ENCODE assay signal across 9 cellular contexts in the genomic region with DNA sequence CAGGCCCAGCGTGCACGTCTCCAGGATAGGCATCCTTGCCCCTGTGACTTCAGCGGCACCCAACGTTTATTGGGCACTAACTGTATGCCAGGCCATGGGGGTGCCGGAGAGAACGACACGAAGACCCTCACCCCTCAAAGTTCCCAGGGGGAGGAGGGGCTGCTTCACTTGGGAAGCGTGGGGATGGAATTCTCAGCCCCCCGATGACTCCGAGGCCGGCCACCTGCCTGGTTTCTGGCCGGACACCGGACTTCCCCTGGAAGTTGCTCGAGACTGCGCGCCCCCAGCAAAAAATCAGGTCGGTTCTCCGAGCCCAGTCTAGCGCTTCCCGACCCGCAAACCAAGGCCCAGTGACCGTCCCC. TPM values are rescaled to one million over a fixed set of nuclear protein-coding genes. Genes with fewer than 3 reads are reported as not detected.
A peak's percentile ranks its signal among the peaks of the same experiment; 100 is the strongest.
DNase-seq lines count a peak whose midpoint lies in the region; ATAC-seq, FAIRE-seq and TF ChIP-seq lines count a peak whose summit lies in the region.
"Had no signal": no experiment of that assay in that cellular context is flagged by ENCODE, and none has a peak within 500 bp of the region (broad histone marks: within the 10 kb centered on the region; RNA-seq: fewer than 3 reads in every experiment).

No MANE protein-coding gene starts in this region.

- WGBS in pancreas, 2 donors, result 0% methylated on average over 22 of the region's 22 CpGs

- CTCF ChIA-PET in CD8-positive, alpha-beta memory T cell (lab: Charles Lee), result interaction anchor here (2.0 kb wide), 1 partner anchor 8 kb away, joined by 14 read pairs; no protein-coding TSS in a partner anchor
- CTCF ChIA-PET in Panc1 (lab: Charles Lee), result no interaction called here

- H3K4me3 Mint-ChIP-seq in CD8-positive, alpha-beta memory T cell, result peak overlapping the region; percentile 85 to 97 (median 90)

- H3K27ac ChIP-seq in CD8-positive, alpha-beta memory T cell (ENCODE audit: low read depth, low read length), result peak overlapping the region; percentile 81
- H3K27ac ChIP-seq in Panc1 (ENCODE audit: low read length) (peak overlapping the region; percentile 85), pancreas (peak overlapping the region; percentile 88 to 97 (median 90))

- intact Hi-C loops in Panc1 (cut with micrococcal nuclease; ENCODE audit: unreplicated experiment) (no loop called here), pancreas (cut with DNase I) (no loop called here)

- no peaks in the 10 kb centered on the region for H3K27me3 Mint-ChIP-seq in CD8-positive, alpha-beta memory T cell

- H3K36me3 Mint-ChIP-seq in CD8-positive, alpha-beta memory T cell, result peaks cover 0 to 10% (median 0%) of the 10 kb centered on the region in 3 donors

- no peak for TF ChIP-seq CTCF in Panc1 (IDR thresholded peaks at IDR 0.05)
- no peak for TF ChIP-seq CTCF in epithelial cell of proximal tubule (conservative IDR thresholded peaks at IDR 0.05; ENCODE audit: low read depth, low read length)
- no peak for TF ChIP-seq CTCF in pancreas (IDR thresholded peaks at IDR 0.05)
- TF ChIP-seq CTCF in D721Med (IDR thresholded peaks at IDR 0.05; ENCODE audit: insufficient read depth, missing control alignments), result no peak

- peaks cover 18 to 37% (median 20%) of the 10 kb centered on the region in 3 donors for H3K4me1 Mint-ChIP-seq in CD8-positive, alpha-beta memory T cell

- no peaks in the 10 kb centered on the region for H3K27me3 ChIP-seq in CD8-positive, alpha-beta memory T cell (ENCODE audit: insufficient read depth, low read length, poor library complexity, severe bottlenecking)
- no peaks in the 10 kb centered on the region for H3K27me3 ChIP-seq in Panc1 (ENCODE audit: control insufficient read depth, insufficient read depth, low read length)
- H3K27me3 ChIP-seq in pancreas, result no peaks in the 10 kb centered on the region

- ATAC-seq in Panc1 (no peak; the same call in 1 of the 2 replicates), pancreas (no peak), HG03457 (IDR thresholded peaks at IDR 0.05; ENCODE audit: unreplicated experiment) (no peak), HG03469 (IDR thresholded peaks at IDR 0.05; ENCODE audit: unreplicated experiment) (no peak), GM19035 (IDR thresholded peaks at IDR 0.05; ENCODE audit: unreplicated experiment) (no peak)

- POLR2A ChIA-PET in CD8-positive, alpha-beta memory T cell (lab: Charles Lee), result no interaction called here
- POLR2A ChIA-PET in Panc1 (lab: Charles Lee), result no interaction called here

- no TSS peak for BruUV-seq in Panc1 (replicated peaks; lab: Mats Ljungman, UMichigan)

- FAIRE-seq in pancreas (lab: Jason Lieb, UNC) (no peak), D721Med (lab: Jason Lieb, UNC) (no peak)
- FAIRE-seq: colon had no signal

- peak in 1 of 5 donors; percentile 28 for DNase-seq in CD8-positive, alpha-beta memory T cell
- DNase-seq in Panc1 (ENCODE audit: low read depth, low spot score) (no peak), epithelial cell of proximal tubule (ENCODE audit: low read depth) (no peak), pancreas (no peak), D721Med (ENCODE audit: insufficient read length, low spot score) (no peak)

- H3K4me1 ChIP-seq in CD8-positive, alpha-beta memory T cell (ENCODE audit: insufficient read depth, low read length), result peaks cover 13% of the 10 kb centered on the region
- H3K4me1 ChIP-seq in Panc1 (ENCODE audit: control insufficient read depth, insufficient read depth, low read length) (peaks cover 9% of the 10 kb centered on the region; the same call in 1 of the 2 replicates), pancreas (peaks cover 0 to 3% (median 0%) of the 10 kb centered on the region in 3 donors)

- in situ Hi-C loops in Panc1 (cut with HindIII; ENCODE audit: low pct_unique_long_range_greater_than_20kb, low sequenced_read_pairs), result no loop called here

- H3K9me3 Mint-ChIP-seq in CD8-positive, alpha-beta memory T cell, result no peaks in the 10 kb centered on the region

- H3K27ac Mint-ChIP-seq in CD8-positive, alpha-beta memory T cell, result peak overlapping the region; percentile 84 to 97 (median 92)

- H3K36me3 ChIP-seq in CD8-positive, alpha-beta memory T cell (ENCODE audit: insufficient read depth, low read length), result no peaks in the 10 kb centered on the region
- peaks cover 2% of the 10 kb centered on the region; the same call in 1 of the 2 replicates for H3K36me3 ChIP-seq in Panc1 (ENCODE audit: control insufficient read depth, insufficient read depth, low read length)
- no peaks in the 10 kb centered on the region for H3K36me3 ChIP-seq in pancreas

- H3K9me3 ChIP-seq in CD8-positive, alpha-beta memory T cell (ENCODE audit: low read length), result no peaks in the 10 kb centered on the region
- H3K9me3 ChIP-seq in Panc1 (ENCODE audit: control insufficient read depth, insufficient read depth, low read depth, low read length), result no peaks in the 10 kb centered on the region
- no peaks in the 10 kb centered on the region for H3K9me3 ChIP-seq in pancreas

- peak overlapping the region; percentile 91 for H3K4me3 ChIP-seq in CD8-positive, alpha-beta memory T cell (ENCODE audit: low read length)
- peak overlapping the region; percentile 84 to 86 for H3K4me3 ChIP-seq in Panc1 (ENCODE audit: low read depth in 2 of 2, low read length in 2 of 2)
- peak overlapping the region; percentile 99 for H3K4me3 ChIP-seq in epithelial cell of proximal tubule (ENCODE audit: low read depth, low read length)
- H3K4me3 ChIP-seq in pancreas, result peak overlapping the region; percentile 76 to 99 (median 90)

RNA-seq across cellular contexts. Expression of a gene that starts 0.3 kb away (rescaled TPM):
- 10 to 100 TPM; 34.3 to 34.8 TPM for total RNA-seq in CD8-positive, alpha-beta memory T cell
- 8.1 TPM for polyA plus RNA-seq in CD8-positive, alpha-beta memory T cell
- total RNA-seq in Panc1 (2021; ENCODE audit: unreplicated experiment) (32.3 TPM), epithelial cell of proximal tubule (20.8 and 22.2 TPM in 2 replicates), pancreas (10 to 100 TPM; 17.2 to 25.1 (median 21.6) TPM)
- 17.9 TPM for polyA plus RNA-seq in Panc1 (2012; ENCODE audit: insufficient read length)
- polyA plus RNA-seq in pancreas, result 10 to 100 TPM in 1 of 2 donors, 1 to 10 TPM in 1; 9.5 to 20.5 TPM

RNA-seq across cellular contexts. Expression of a gene that starts 26.0 kb away (rescaled TPM):
- total RNA-seq in CD8-positive, alpha-beta memory T cell, result 10 to 100 TPM; 14.0 to 15.7 TPM
- polyA plus RNA-seq in CD8-positive, alpha-beta memory T cell, result 18.4 TPM
- total RNA-seq in Panc1 (2021; ENCODE audit: unreplicated experiment) (23.1 TPM), epithelial cell of proximal tubule (14.4 and 22.5 TPM in 2 replicates), pancreas (1 to 10 TPM; 4.7 to 7.9 (median 6.8) TPM)
- 28.9 TPM for polyA plus RNA-seq in Panc1 (2012; ENCODE audit: insufficient read length)
- 1 to 10 TPM; 5.4 to 7.3 TPM for polyA plus RNA-seq in pancreas

RNA-seq across cellular contexts. Expression of a gene that starts 42.8 kb away (rescaled TPM):
- 10 to 100 TPM; 58.1 to 62.3 TPM for total RNA-seq in CD8-positive, alpha-beta memory T cell
- polyA plus RNA-seq in CD8-positive, alpha-beta memory T cell, result 51.0 TPM
- 40.9 TPM for total RNA-seq in Panc1 (2021; ENCODE audit: unreplicated experiment)
- polyA plus RNA-seq in Panc1 (2012; ENCODE audit: insufficient read length), result 25.0 TPM
- total RNA-seq in epithelial cell of proximal tubule, result 29.3 and 45.4 TPM in 2 replicates
- total RNA-seq in pancreas, result 10 to 100 TPM; 10.1 to 18.0 (median 12.5) TPM
- polyA plus RNA-seq in pancreas, result 10 to 100 TPM; 14.6 to 23.4 TPM

RNA-seq across cellular contexts. Expression of a gene that starts 50.2 kb away (rescaled TPM):
- total RNA-seq in CD8-positive, alpha-beta memory T cell, result 10 to 100 TPM; 78.0 to 81.6 TPM
- 61.6 TPM for polyA plus RNA-seq in CD8-positive, alpha-beta memory T cell
- 170 TPM for total RNA-seq in Panc1 (2021; ENCODE audit: unreplicated experiment)
- 140 TPM for polyA plus RNA-seq in Panc1 (2012; ENCODE audit: insufficient read length)
- 42.3 and 46.6 TPM in 2 replicates for total RNA-seq in epithelial cell of proximal tubule
- 10 to 100 TPM in 2 of 6 donors, 1 to 10 TPM in 4; 3.7 to 13.5 (median 5.0) TPM for total RNA-seq in pancreas
- 10 to 100 TPM; 24.4 to 28.8 TPM for polyA plus RNA-seq in pancreas

RNA-seq across cellular contexts. Expression of a gene that starts 59.8 kb away (rescaled TPM):
- 10 to 100 TPM; 66.4 to 69.9 TPM for total RNA-seq in CD8-positive, alpha-beta memory T cell
- polyA plus RNA-seq in CD8-positive, alpha-beta memory T cell, result 1.7 TPM
- total RNA-seq in Panc1 (2021; ENCODE audit: unreplicated experiment) (154 TPM), epithelial cell of proximal tubule (82.3 and 99.8 TPM in 2 replicates), pancreas (10 to 100 TPM; 30.2 to 46.5 (median 39.3) TPM)
- 149 TPM for polyA plus RNA-seq in Panc1 (2012; ENCODE audit: insufficient read length)
- polyA plus RNA-seq in pancreas, result 10 to 100 TPM; 34.0 to 44.2 TPM
